29 cellular contexts compared by ENCODE assay signal in genomic region chr12:27936196-27936595, GRCh38. TPM values are rescaled to one million over a fixed set of nuclear protein-coding genes. Genes with fewer than 3 reads are reported as not detected.
DNase-seq lines count a peak whose midpoint lies in the region; ATAC-seq and TF ChIP-seq lines count a peak whose summit lies in the region.
"Had no signal": no experiment of that assay in that cellular context is flagged by ENCODE, and none has a peak within 500 bp of the region (broad histone marks: within the 10 kb centered on the region; RNA-seq: fewer than 3 reads in every experiment).

No MANE protein-coding gene starts in this region.

- TF ChIP-seq CTCF in cardiac muscle cell (IDR thresholded peaks at IDR 0.05; ENCODE audit: low read depth, low read length) (peak; percentile 7), mammary epithelial cell (conservative IDR thresholded peaks at IDR 0.05 in 1 of 2, IDR thresholded peaks at IDR 0.05 in 1 of 2; ENCODE audit: extremely low read depth in 1 of 2, insufficient read depth in 1 of 2, low read depth in 1 of 2, low read length in 2 of 2) (no peak), nephron progenitor cell (IDR thresholded peaks at IDR 0.05) (no peak), vagina (IDR thresholded peaks at IDR 0.05) (no peak)

- no peak overlapping the region for H3K27ac ChIP-seq in cardiac muscle cell
- H3K27ac ChIP-seq in mammary epithelial cell (ENCODE audit: insufficient read depth, low read depth, low read length) = no peak overlapping the region
- no peak overlapping the region for H3K27ac ChIP-seq in vagina
- H3K27ac ChIP-seq: psoas muscle, RWPE1, uterus had no signal

- no peak for TF ChIP-seq POLR2A in vagina (IDR thresholded peaks at IDR 0.05)

- no TSS peak for BruUV-seq in mammary epithelial cell (replicated peaks; lab: Mats Ljungman, UMichigan)

- no peaks in the 10 kb centered on the region for H3K9me3 Mint-ChIP-seq in nephron progenitor cell
- H3K9me3 Mint-ChIP-seq: activated CD8-positive, alpha-beta T cell treated with anti-CD3 and anti-CD28 coated beads for 36 hours; activated naive CD8-positive, alpha-beta T cell treated with anti-CD3 and anti-CD28 coated beads, Interleukin-2, amount 10 ng/mL, durations not matched to agents 7 days and 5 days; CD4-positive, CD25-positive, alpha-beta regulatory T cell; stimulated activated naive CD8-positive, alpha-beta T cell treated with anti-CD3 and anti-CD28 coated beads, Interleukin-15, amount 100 ng/mL, for 72 hours; T-helper 1 cell treated with Interleukin-12 subunit alpha and Interleukin-12 subunit beta and Interleukin-4 antibody, amounts not matched to agents 30 μg/mL and 1 μg/mL, for 36 hours had no signal

- no peak overlapping the region for H3K4me2 ChIP-seq in mammary epithelial cell (ENCODE audit: insufficient read depth, low read depth, low read length)

- peaks cover 4% of the 10 kb centered on the region for H3K27me3 Mint-ChIP-seq in nephron progenitor cell (ENCODE audit: low read depth, poor library complexity)
- H3K27me3 Mint-ChIP-seq: CD4-positive, CD25-positive, alpha-beta regulatory T cell had no signal

- no peak for ATAC-seq in Right ventricle myocardium superior (ENCODE audit: poor library complexity)
- ATAC-seq: activated CD4-positive, CD25-positive, alpha-beta regulatory T cell treated with anti-CD3 and anti-CD28 coated beads, Interleukin-2, amount 50 U/mL, for 24 hours; activated CD8-positive, alpha-beta T cell treated with anti-CD3 and anti-CD28 coated beads for 36 hours; left lobe of liver; psoas muscle; stimulated activated naive CD8-positive, alpha-beta T cell treated with anti-CD3 and anti-CD28 coated beads, Interleukin-15, amount 100 ng/mL, for 72 hours had no signal

- H3K36me3 ChIP-seq in cardiac muscle cell (no peaks in the 10 kb centered on the region), mammary epithelial cell (ENCODE audit: insufficient read depth, low read length) (no peaks in the 10 kb centered on the region), vagina (no peaks in the 10 kb centered on the region)
- H3K36me3 ChIP-seq: uterus had no signal

- H3K4me3 Mint-ChIP-seq in nephron progenitor cell = no peak overlapping the region
- H3K4me3 Mint-ChIP-seq: activated CD8-positive, alpha-beta T cell treated with anti-CD3 and anti-CD28 coated beads for 36 hours; activated naive CD8-positive, alpha-beta T cell treated with anti-CD3 and anti-CD28 coated beads, Interleukin-2, amount 10 ng/mL, durations not matched to agents 7 days and 5 days; CD4-positive, CD25-positive, alpha-beta regulatory T cell; mesothelial cell of epicardium; naive B cell; stimulated activated naive CD8-positive, alpha-beta T cell treated with anti-CD3 and anti-CD28 coated beads, Interleukin-15, amount 100 ng/mL, for 72 hours; T-helper 1 cell treated with Interleukin-12 subunit alpha and Interleukin-12 subunit beta and Interleukin-4 antibody, amounts not matched to agents 30 μg/mL and 1 μg/mL, for 36 hours had no signal

- H3K9me3 ChIP-seq in cardiac muscle cell (ENCODE audit: low read depth) (no peaks in the 10 kb centered on the region), mammary epithelial cell (replicated peaks; ENCODE audit: insufficient read depth, low read length) (no peaks in the 10 kb centered on the region), vagina (no peaks in the 10 kb centered on the region)
- H3K9me3 ChIP-seq: psoas muscle, uterus had no signal

- H3K27ac Mint-ChIP-seq in nephron progenitor cell = no peak overlapping the region
- H3K27ac Mint-ChIP-seq: activated CD8-positive, alpha-beta T cell treated with anti-CD3 and anti-CD28 coated beads for 36 hours; activated naive CD8-positive, alpha-beta T cell treated with anti-CD3 and anti-CD28 coated beads, Interleukin-2, amount 10 ng/mL, durations not matched to agents 7 days and 5 days; CD4-positive, CD25-positive, alpha-beta regulatory T cell; mesothelial cell of epicardium; stimulated activated naive CD8-positive, alpha-beta T cell treated with anti-CD3 and anti-CD28 coated beads, Interleukin-15, amount 100 ng/mL, for 72 hours; T-helper 1 cell treated with Interleukin-12 subunit alpha and Interleukin-12 subunit beta and Interleukin-4 antibody, amounts not matched to agents 30 μg/mL and 1 μg/mL, for 36 hours had no signal

- H3K36me3 Mint-ChIP-seq in nephron progenitor cell (ENCODE audit: low read depth) = no peaks in the 10 kb centered on the region
- H3K36me3 Mint-ChIP-seq: activated naive CD8-positive, alpha-beta T cell treated with anti-CD3 and anti-CD28 coated beads, Interleukin-2, amount 10 ng/mL, durations not matched to agents 7 days and 5 days; CD4-positive, CD25-positive, alpha-beta regulatory T cell; mesothelial cell of epicardium; naive B cell had no signal

- CTCF ChIA-PET in mammary epithelial cell (lab: Charles Lee; ENCODE audit: low non-redundant PET) = no interaction called here

- DNase-seq in cardiac muscle cell (ENCODE audit: low read depth in 1 of 2, low spot score in 1 of 2) = no peak
- DNase-seq in Right ventricle myocardium superior = no peak
- DNase-seq in mammary epithelial cell = peak; percentile 35
- DNase-seq in islet precursor cell = peak; percentile 50
- no peak for DNase-seq in activated gamma-delta T cell treated with Interleukin-2 at 50 U/mL for 16 hours
- no peak for DNase-seq in head of caudate nucleus
- no peak for DNase-seq in nephron progenitor cell
- no peak for DNase-seq in vagina (ENCODE audit: extremely low spot score in 2 of 2)
- DNase-seq: activated CD8-positive, alpha-beta T cell treated with anti-CD3 and anti-CD28 coated beads for 36 hours; activated effector memory CD4-positive, alpha-beta T cell treated with Interleukin-2 at 50 U/mL for 16 hours; activated naive CD8-positive, alpha-beta T cell treated with anti-CD3 and anti-CD28 coated beads, Interleukin-2, amount 10 ng/mL, durations not matched to agents 7 days and 5 days; activated T-cell treated with anti-CD3 and anti-CD28 coated beads for 4 hours; CD4-positive, CD25-positive, alpha-beta regulatory T cell; foreskin melanocyte; naive B cell; NCI-H1417; NCI-H2081 treated with DMSO at 0.1 percent for 48 hours; NCI-H345; NCI-H774; occipital lobe; psoas muscle; stimulated activated CD8-positive, alpha-beta memory T cell treated with anti-CD3 and anti-CD28 coated beads, Interleukin-4, amount 100 ng/mL, for 48 hours; stimulated activated naive CD8-positive, alpha-beta T cell treated with anti-CD3 and anti-CD28 coated beads, Interleukin-15, amount 100 ng/mL, for 72 hours; uterus had no signal

- in situ Hi-C loops in mammary epithelial cell (cut with MboI; ENCODE audit: low sequenced_read_pairs in 2 of 2) = loop anchor here in 1 of 2 donors (25.0 kb wide), 1 partner anchor 99 kb away; no protein-coding TSS in a partner anchor

- H3K27me3 ChIP-seq in cardiac muscle cell = no peaks in the 10 kb centered on the region
- no peaks in the 10 kb centered on the region for H3K27me3 ChIP-seq in mammary epithelial cell (ENCODE audit: insufficient read depth, low read length)
- H3K27me3 ChIP-seq in vagina = no peaks in the 10 kb centered on the region
- H3K27me3 ChIP-seq: uterus had no signal

- peak overlapping the region; percentile 17 for H2AFZ ChIP-seq in mammary epithelial cell (ENCODE audit: low read depth, low read length)

- no peak overlapping the region for H3K9ac ChIP-seq in mammary epithelial cell (ENCODE audit: insufficient read depth, low read length)

- no peaks in the 10 kb centered on the region for H4K20me1 ChIP-seq in mammary epithelial cell (ENCODE audit: insufficient read depth, low read length)

- no peaks in the 10 kb centered on the region for H3K4me1 Mint-ChIP-seq in nephron progenitor cell
- H3K4me1 Mint-ChIP-seq: activated naive CD8-positive, alpha-beta T cell treated with anti-CD3 and anti-CD28 coated beads, Interleukin-2, amount 10 ng/mL, durations not matched to agents 7 days and 5 days; mesothelial cell of epicardium; naive B cell; stimulated activated naive CD8-positive, alpha-beta T cell treated with anti-CD3 and anti-CD28 coated beads, Interleukin-15, amount 100 ng/mL, for 72 hours had no signal

- H3K4me3 ChIP-seq in cardiac muscle cell (no peak overlapping the region), mammary epithelial cell (replicated peaks in 1 of 3; ENCODE audit: insufficient read depth in 1 of 3, low read depth in 2 of 3, low read length in 3 of 3) (no peak overlapping the region), vagina (no peak overlapping the region)
- H3K4me3 ChIP-seq: psoas muscle, uterus had no signal

- H3K4me1 ChIP-seq in cardiac muscle cell (ENCODE audit: low read depth) (no peaks in the 10 kb centered on the region), mammary epithelial cell (ENCODE audit: insufficient read depth, low read length) (no peaks in the 10 kb centered on the region), vagina (no peaks in the 10 kb centered on the region)
- H3K4me1 ChIP-seq: psoas muscle, uterus had no signal

- H3K79me2 ChIP-seq in mammary epithelial cell (ENCODE audit: insufficient read depth, low read length) = no peaks in the 10 kb centered on the region

- dilution Hi-C loops in mammary epithelial cell (cut with HindIII; ENCODE audit: low sequenced_read_pairs) = no loop called here

- WGBS in mammary epithelial cell (ENCODE audit: low coverage, missing lambda C conversion rate) = 92% methylated on average over 3 of the region's 3 CpGs

- intact Hi-C loops in Right ventricle myocardium superior (cut with DNase I) (loop anchor here (10.0 kb wide), 1 partner anchor 201 kb away; no protein-coding TSS in a partner anchor), mammary epithelial cell (cut with micrococcal nuclease) (no loop called here), head of caudate nucleus (cut with DNase I) (no loop called here), vagina (cut with DNase I) (loop anchor here (5.0 kb wide), 1 partner anchor 204 kb away; no protein-coding TSS in a partner anchor)

RNA-seq across cellular contexts. Expression of gene PTHLH, which starts 36.3 kb away (rescaled TPM):
- total RNA-seq in cardiac muscle cell (not detected in 2 replicates), Right ventricle myocardium superior (not detected), mammary epithelial cell (100 to 1,000 TPM; 106 to 200 TPM), vagina (7.9 TPM)
- polyA plus RNA-seq in cardiac muscle cell (0.20 TPM in 1 of 2 replicates, not detected in the other), mammary epithelial cell (246 TPM)
- 133 TPM for polyA minus RNA-seq in mammary epithelial cell
- total RNA-seq: activated CD8-positive, alpha-beta T cell treated with anti-CD3 and anti-CD28 coated beads for 36 hours; activated naive CD8-positive, alpha-beta T cell treated with anti-CD3 and anti-CD28 coated beads, Interleukin-2, amount 10 ng/mL, durations not matched to agents 7 days and 5 days; CD4-positive, CD25-positive, alpha-beta regulatory T cell; occipital lobe had no signal

Comparison
In these comparisons a context has a peak if more than half of its experiments do, and no peak if none do; other contexts are left out.
1. DNase-seq: peak in mammary epithelial cell (single experiment) and islet precursor cell (single experiment); none in cardiac muscle cell (0 of 2), Right ventricle myocardium superior (single experiment), activated gamma-delta T cell treated with Interleukin-2 at 50 U/mL for 16 hours (single experiment), head of caudate nucleus (0 of 42), nephron progenitor cell (single experiment) and vagina (0 of 2).
2. RNA of gene PTHLH, which starts 36.3 kb away (total RNA-seq): 106 to 200 TPM in mammary epithelial cell; 7.9 TPM in vagina (single experiment), not detected in cardiac muscle cell and not detected in Right ventricle myocardium superior (single experiment); every median in the first group is over 10 times any median in the second.
3. intact Hi-C loops: an anchor here in Right ventricle myocardium superior (10.0 kb wide) and vagina (5.0 kb wide); none called in mammary epithelial cell and head of caudate nucleus.